Comparison of ENCODE assay signal across 1 cellular context in the genomic region with DNA sequence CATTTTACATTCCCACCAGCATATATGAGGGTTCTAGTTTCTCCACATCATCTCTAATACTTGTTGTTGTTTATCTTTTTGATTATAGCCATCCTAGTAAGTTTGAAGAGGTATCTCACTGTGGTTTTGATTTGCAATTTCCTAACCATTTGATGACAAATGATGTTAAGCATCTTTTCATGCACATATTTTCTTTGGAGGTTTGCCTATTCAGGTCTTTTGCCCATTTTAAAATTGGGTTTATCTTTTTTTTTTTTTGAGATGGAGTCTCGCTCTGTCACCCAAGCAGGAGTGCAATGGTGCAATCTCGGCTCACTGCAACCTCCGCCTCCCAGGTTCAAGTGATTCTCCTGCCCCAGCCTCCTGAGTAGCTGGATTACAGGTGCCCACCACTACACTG.
TF ChIP-seq lines count a peak whose summit lies in the region.

No MANE protein-coding gene starts in this region.

TF ChIP-seq in A549, 52 proteins besides CTCF, POLR2A, EP300 and RAD21:
- TF ChIP-seq EHF (CRISPR knock-in tag; IDR thresholded peaks at IDR 0.05), result no peak
- 0 out of 2 replicates have a peak, but pooled peaks have one; percentile 19 for TF ChIP-seq HOXA7 (CRISPR knock-in tag; IDR thresholded peaks at IDR 0.05)
